Comparison of ENCODE assay signal across 17 cellular contexts in the genomic region with DNA sequence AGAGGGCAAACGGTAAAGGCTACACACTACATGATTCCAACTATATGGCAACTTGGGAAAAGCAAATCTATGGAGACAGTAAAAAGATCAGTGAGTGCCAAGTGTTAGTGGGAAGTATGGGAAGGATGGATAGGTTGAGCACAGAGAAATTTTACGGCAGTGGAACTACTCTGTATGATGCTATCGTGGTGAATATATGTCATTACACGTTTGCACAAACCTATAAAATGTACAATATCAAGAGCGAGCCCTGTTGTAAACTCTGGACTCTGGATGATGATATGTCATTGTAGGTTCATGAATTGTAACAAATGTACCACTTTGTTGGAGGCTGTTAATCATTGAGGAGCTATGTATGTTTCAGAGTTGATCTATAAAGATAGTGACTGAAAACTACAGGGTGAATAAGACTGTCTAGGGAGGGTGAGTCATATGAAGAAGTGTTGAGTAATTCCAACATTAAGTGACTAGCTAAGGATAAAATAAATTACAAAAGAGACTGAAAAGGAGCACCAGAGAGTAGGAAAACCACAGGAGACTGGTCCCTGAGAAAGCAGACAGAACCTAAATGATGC.
DNase-seq lines count a peak whose midpoint lies in the region; ATAC-seq and TF ChIP-seq lines count a peak whose summit lies in the region.
"Had no signal": no experiment of that assay in that cellular context is flagged by ENCODE, and none has a peak within 500 bp of the region (broad histone marks: within the 10 kb centered on the region; RNA-seq: fewer than 3 reads in every experiment).

No MANE protein-coding gene starts in this region.

- H3K4me3 Mint-ChIP-seq in natural killer cell, result no peak overlapping the region
- H3K4me3 Mint-ChIP-seq: nephron progenitor cell had no signal

- H3K4me2 ChIP-seq in hepatocyte, result no peak overlapping the region

- no peaks in the 10 kb centered on the region for H3K27me3 ChIP-seq in hepatocyte

- H2AFZ ChIP-seq in hepatocyte, result no peak overlapping the region

- H3K4me3 ChIP-seq in hepatocyte, result no peak overlapping the region
- H3K4me3 ChIP-seq: SK-N-MC had no signal

- intact Hi-C loops in natural killer cell (cut with micrococcal nuclease), result no loop called here

- H3K36me3 ChIP-seq in hepatocyte (replicated peaks; ENCODE audit: insufficient read depth, low read depth), result no peaks in the 10 kb centered on the region

- ATAC-seq in GM18511 (IDR thresholded peaks at IDR 0.05; ENCODE audit: unreplicated experiment) (peak; percentile 90), HG02642 (IDR thresholded peaks at IDR 0.05; ENCODE audit: poor library complexity, unreplicated experiment) (peak; percentile 64), HG03378 (IDR thresholded peaks at IDR 0.05; ENCODE audit: unreplicated experiment) (no peak), natural killer cell (no peak)

- H3K9me2 ChIP-seq in hepatocyte (replicated peaks; ENCODE audit: insufficient read depth), result no peaks in the 10 kb centered on the region

- TF ChIP-seq CTCF in hepatocyte (IDR thresholded peaks at IDR 0.05; ENCODE audit: poor library complexity), result no peak
- no peak for TF ChIP-seq CTCF in natural killer cell (IDR thresholded peaks at IDR 0.05)

- H3K27ac ChIP-seq in hepatocyte, result no peak overlapping the region
- H3K27ac ChIP-seq: C4-2B, SK-N-MC had no signal

- H3K4me1 ChIP-seq in hepatocyte (ENCODE audit: insufficient read depth), result no peaks in the 10 kb centered on the region

- H4K20me1 ChIP-seq in hepatocyte (ENCODE audit: insufficient read depth, poor library complexity, severe bottlenecking), result no peaks in the 10 kb centered on the region

- DNase-seq in MV-4-11 (lab: John Stamatoyannopoulos, UW), result peak; percentile 50
- peak; percentile 24 for DNase-seq in hepatocyte (ENCODE audit: low spot score)
- no peak for DNase-seq in germinal center (ENCODE audit: low spot score)
- no peak for DNase-seq in anterior cingulate cortex (lab: John Stamatoyannopoulos, UW)
- DNase-seq in natural killer cell, result no peak
- DNase-seq: activated CD4-positive, alpha-beta T cell treated with anti-CD3 and anti-CD28 coated beads for 4 hours; activated effector memory CD4-positive, alpha-beta T cell treated with Interleukin-2 at 50 U/mL for 16 hours; H7; NCI-H1436 treated with DMSO at 0.1 percent for 48 hours; NCI-H774; nephron progenitor cell; stimulated activated CD4-positive, alpha-beta T cell treated with anti-CD3 and anti-CD28 coated beads, Interleukin-12 subunit alpha, Interleukin-12 subunit beta, amount 100 ng/mL, for 4 hours had no signal

- H3K9me3 ChIP-seq in hepatocyte (ENCODE audit: low read depth), result no peaks in the 10 kb centered on the region

- H3K27me3 Mint-ChIP-seq in natural killer cell (ENCODE audit: low read depth in 2 of 2), result no peaks in the 10 kb centered on the region

- H3K36me3 Mint-ChIP-seq in natural killer cell, result peaks cover 17% of the 10 kb centered on the region

- H3K9me3 Mint-ChIP-seq in natural killer cell, result peaks cover 25 to 39% of the 10 kb centered on the region in 2 donors
- H3K9me3 Mint-ChIP-seq: nephron progenitor cell had no signal

- no peaks in the 10 kb centered on the region for H3K4me1 Mint-ChIP-seq in natural killer cell

- H3K27ac Mint-ChIP-seq in natural killer cell, result no peak overlapping the region
- H3K27ac Mint-ChIP-seq: nephron progenitor cell had no signal

- 71% methylated on average over 5 of the region's 5 CpGs for WGBS in hepatocyte (ENCODE audit: low lambda C conversion rate, missing lambda C conversion rate)

- no peaks in the 10 kb centered on the region for H3K79me2 ChIP-seq in hepatocyte

Comparison
In these comparisons a context has a peak if more than half of its experiments do, and no peak if none do; other contexts are left out.
1. ATAC-seq: peak in GM18511 (single experiment) and HG02642 (single experiment); none in HG03378 (single experiment) and natural killer cell (0 of 3).
2. DNase-seq: peak in MV-4-11 (single experiment) and hepatocyte (single experiment); none in germinal center (single experiment), anterior cingulate cortex (0 of 58) and natural killer cell (single experiment).